In genomic region chr4:38860788-38861424, GRCh38 we compare ENCODE assay signal across 8 cellular contexts. TPM values are rescaled to one million over a fixed set of nuclear protein-coding genes. Genes with fewer than 3 reads are reported as not detected.
A peak's percentile ranks its signal among the peaks of the same experiment; 100 is the strongest.
DNase-seq lines count a peak whose midpoint lies in the region; ATAC-seq and TF ChIP-seq lines count a peak whose summit lies in the region.

No MANE protein-coding gene starts in this region.

- H3K9me3 ChIP-seq in Panc1 (ENCODE audit: control insufficient read depth, insufficient read depth, low read depth, low read length) (no peaks in the 10 kb centered on the region), hepatocyte (ENCODE audit: low read depth) (no peaks in the 10 kb centered on the region)

- H3K4me2 ChIP-seq in hepatocyte = no peak overlapping the region

- H3K27ac ChIP-seq in Panc1 (ENCODE audit: low read length) = no peak overlapping the region
- no peak overlapping the region for H3K27ac ChIP-seq in hepatocyte

- intact Hi-C loops in Panc1 (cut with micrococcal nuclease; ENCODE audit: unreplicated experiment) = no loop called here

- ATAC-seq in HG02870 (IDR thresholded peaks at IDR 0.05; ENCODE audit: unreplicated experiment) (peak; percentile 46), Panc1 (no peak), GM19397 (IDR thresholded peaks at IDR 0.05; ENCODE audit: unreplicated experiment) (no peak)

- no peaks in the 10 kb centered on the region for H3K27me3 ChIP-seq in Panc1 (ENCODE audit: control insufficient read depth, insufficient read depth, low read length)
- H3K27me3 ChIP-seq in hepatocyte = no peaks in the 10 kb centered on the region

- H3K36me3 ChIP-seq in Panc1 (ENCODE audit: control insufficient read depth, insufficient read depth, low read length) = no peaks in the 10 kb centered on the region
- H3K36me3 ChIP-seq in hepatocyte (replicated peaks; ENCODE audit: insufficient read depth, low read depth) = no peaks in the 10 kb centered on the region

- no peaks in the 10 kb centered on the region for H4K20me1 ChIP-seq in hepatocyte (ENCODE audit: insufficient read depth, poor library complexity, severe bottlenecking)

- no peaks in the 10 kb centered on the region for H3K9me2 ChIP-seq in hepatocyte (replicated peaks; ENCODE audit: insufficient read depth)

- no peak overlapping the region for H3K4me3 ChIP-seq in Panc1 (ENCODE audit: low read depth in 2 of 2, low read length in 2 of 2)
- H3K4me3 ChIP-seq in hepatocyte = no peak overlapping the region

- in situ Hi-C loops in Panc1 (cut with HindIII; ENCODE audit: low pct_unique_long_range_greater_than_20kb, low sequenced_read_pairs) = no loop called here

- WGBS in hepatocyte (ENCODE audit: low lambda C conversion rate, missing lambda C conversion rate) = 33% methylated on average over 5 of the region's 5 CpGs

- BruUV-seq in Panc1 (replicated peaks; lab: Mats Ljungman, UMichigan) = no TSS peak

- H3K4me1 ChIP-seq in Panc1 (ENCODE audit: control insufficient read depth, insufficient read depth, low read length) (peaks cover 19% of the 10 kb centered on the region), hepatocyte (ENCODE audit: insufficient read depth) (no peaks in the 10 kb centered on the region)

- TF ChIP-seq CTCF in Panc1 (IDR thresholded peaks at IDR 0.05) = peak; percentile 89
- peak; percentile 57 for TF ChIP-seq CTCF in hepatocyte (IDR thresholded peaks at IDR 0.05; ENCODE audit: poor library complexity)

- POLR2A ChIA-PET in Panc1 (lab: Charles Lee) = no interaction called here

- H2AFZ ChIP-seq in hepatocyte = no peak overlapping the region

- CTCF ChIA-PET in Panc1 (lab: Charles Lee) = no interaction called here

- H3K79me2 ChIP-seq in hepatocyte = no peaks in the 10 kb centered on the region

- DNase-seq in NCI-H345 (lab: John Stamatoyannopoulos, UW) = peak; percentile 22
- DNase-seq in NCI-H345 treated with DMSO at 0.1 percent for 48 hours (lab: John Stamatoyannopoulos, UW; ENCODE audit: unreplicated experiment) = no peak
- no peak for DNase-seq in Panc1 (ENCODE audit: low read depth, low spot score)
- peak; percentile 34 for DNase-seq in activated effector memory CD4-positive, alpha-beta T cell treated with Interleukin-2 at 50 U/mL for 16 hours
- DNase-seq in hepatocyte (ENCODE audit: low spot score) = peak; percentile 69
- DNase-seq in stimulated activated CD8-positive, alpha-beta memory T cell treated with anti-CD3 and anti-CD28 coated beads, Interleukin-12 subunit alpha, Interleukin-12 subunit beta, amount 100 ng/mL, for 4 hours (ENCODE audit: low read depth) = peak; percentile 24

RNA-seq across cellular contexts. Expression of gene TLR6, which starts 4.3 kb away (rescaled TPM):
- total RNA-seq in Panc1 (2021; ENCODE audit: unreplicated experiment) (1.1 TPM), hepatocyte (1.1 and 2.6 TPM in 2 replicates)
- 0.29 TPM for polyA plus RNA-seq in Panc1 (2012; ENCODE audit: insufficient read length)
- polyA plus RNA-seq in hepatocyte = 0.24 and 0.56 TPM in 2 replicates

RNA-seq across cellular contexts. Expression of gene FAM114A1, which starts 6.7 kb away (rescaled TPM):
- total RNA-seq in Panc1 (2021; ENCODE audit: unreplicated experiment) (32.0 TPM), hepatocyte (127 and 140 TPM in 2 replicates)
- polyA plus RNA-seq in Panc1 (2012; ENCODE audit: insufficient read length) = 24.2 TPM
- polyA plus RNA-seq in hepatocyte = 110 and 113 TPM in 2 replicates

RNA-seq across cellular contexts. Expression of gene TLR1, which starts 56.3 kb away (rescaled TPM):
- total RNA-seq in Panc1 (2021; ENCODE audit: unreplicated experiment) (0.41 TPM), hepatocyte (2.7 and 4.2 TPM in 2 replicates)
- not detected for polyA plus RNA-seq in Panc1 (2012; ENCODE audit: insufficient read length)
- polyA plus RNA-seq in hepatocyte = 0.36 and 1.0 TPM in 2 replicates

Comparison
In these comparisons a context has a peak if more than half of its experiments do, and no peak if none do; other contexts are left out.
1. DNase-seq: peak in NCI-H345 (single experiment), activated effector memory CD4-positive, alpha-beta T cell treated with Interleukin-2 at 50 U/mL for 16 hours (single experiment), hepatocyte (single experiment) and stimulated activated CD8-positive, alpha-beta memory T cell treated with anti-CD3 and anti-CD28 coated beads, Interleukin-12 subunit alpha, Interleukin-12 subunit beta, amount 100 ng/mL, for 4 hours (single experiment); none in NCI-H345 treated with DMSO at 0.1 percent for 48 hours (single experiment) and Panc1 (single experiment).